ENCODE assay signal across 15 cellular contexts in the genomic region with DNA sequence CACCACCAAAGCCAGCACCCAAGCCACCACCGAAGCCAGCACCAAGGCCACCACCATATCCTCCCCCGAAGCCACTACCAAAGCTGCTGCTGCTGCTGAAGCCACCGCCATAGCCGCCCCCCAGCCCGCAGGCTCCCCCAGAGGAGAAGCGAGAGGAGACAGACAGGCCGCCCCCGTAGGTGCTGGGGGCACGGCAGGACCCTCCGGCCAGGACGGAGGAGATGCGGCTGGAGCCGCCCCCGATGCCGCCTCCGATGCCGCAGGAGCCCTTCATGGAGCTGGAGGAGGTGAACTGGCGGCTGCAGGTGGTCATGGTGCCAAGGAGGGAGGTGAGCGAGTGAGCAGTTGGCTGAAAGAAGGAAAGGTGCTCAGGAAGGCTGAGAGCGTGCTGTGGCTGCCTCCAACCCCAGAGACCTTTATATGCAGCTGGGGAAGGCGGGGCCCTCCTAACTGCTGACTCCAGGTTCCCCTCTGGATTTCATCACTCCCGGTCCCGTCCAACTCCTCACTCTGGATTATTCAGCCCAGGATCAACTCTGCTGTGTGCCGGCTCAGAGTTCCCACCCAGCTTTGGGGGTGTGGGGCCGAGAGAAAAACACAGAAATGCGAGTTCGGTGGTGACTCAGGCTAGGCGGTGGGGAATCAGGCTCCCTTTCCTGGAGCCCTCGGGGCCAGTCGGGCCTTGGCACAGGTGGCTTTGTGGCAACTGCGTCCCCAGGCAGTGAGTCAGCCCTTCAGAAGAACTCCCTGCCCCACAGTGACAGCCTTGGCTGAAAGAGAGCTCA. TPM values are rescaled to one million over a fixed set of nuclear protein-coding genes. Genes with fewer than 3 reads are reported as not detected.
DNase-seq lines count a peak whose midpoint lies in the region; ATAC-seq, FAIRE-seq and TF ChIP-seq lines count a peak whose summit lies in the region.
"Not testable (repeated sequence)": the region's sequence is repeated elsewhere in the genome, so short reads cannot be mapped to it uniquely, and the experiment has no call there.
"Had no signal": no experiment of that assay in that cellular context is flagged by ENCODE, and none has a peak within 500 bp of the region (broad histone marks: within the 10 kb centered on the region; RNA-seq: fewer than 3 reads in every experiment).

KRT16 (minus strand) TSS at position 392 of the 785 bp plus-strand sequence; CDS start at position 313, 79 bp downstream.

- H3K9ac ChIP-seq in GM23248; neuronal stem cell (ENCODE audit: low read depth, low read length, poor library complexity): not testable (repeated sequence)

- not testable (repeated sequence) for H3K9me2 ChIP-seq in GM23248 (ENCODE audit: insufficient read depth)

- H3K4me3 ChIP-seq in GM23248; neuronal stem cell (ENCODE audit: low read length in 2 of 2): not testable (repeated sequence)
- H3K4me3 ChIP-seq in bronchial epithelial cell (ENCODE audit: low read depth, low read length): peak within 1 kb of the TSS; percentile 23
- peak within 1 kb of the TSS; percentile 30 for H3K4me3 ChIP-seq in suprapubic skin

- H2AFZ ChIP-seq in GM23248; neuronal stem cell (ENCODE audit: low read length): not testable (repeated sequence)

- H3K9me3 ChIP-seq in GM23248 (ENCODE audit: low read depth); neuronal stem cell (replicated peaks in 1 of 2; ENCODE audit: control insufficient read depth in 2 of 2, insufficient read depth in 1 of 2, low read depth in 1 of 2, low read length in 2 of 2); suprapubic skin: not testable (repeated sequence)

- TF ChIP-seq CTCF in bronchial epithelial cell (IDR thresholded peaks at IDR 0.05; ENCODE audit: insufficient read depth, low read length, severe bottlenecking); foreskin keratinocyte (conservative IDR thresholded peaks at IDR 0.05); suprapubic skin (IDR thresholded peaks at IDR 0.05): not testable (repeated sequence)

- H2BK5ac ChIP-seq in neuronal stem cell (ENCODE audit: low read length): peak within 1 kb of the TSS; percentile 24

- peak within 1 kb of the TSS; percentile 70 for H2AK5ac ChIP-seq in neuronal stem cell (ENCODE audit: low read depth, low read length)

- H3K79me1 ChIP-seq in neuronal stem cell (ENCODE audit: low read depth, low read length): not testable (repeated sequence)

- H3K4ac ChIP-seq in neuronal stem cell (ENCODE audit: low read length): not testable (repeated sequence)

- H2BK120ac ChIP-seq in neuronal stem cell (ENCODE audit: low read depth, low read length): peak within 1 kb of the TSS; percentile 61

- H3F3A ChIP-seq in GM23248 (ENCODE audit: insufficient read depth): not testable (repeated sequence)

- H3K27ac ChIP-seq in GM23248; neuronal stem cell (replicated peaks; ENCODE audit: low read length): not testable (repeated sequence)
- H3K27ac ChIP-seq in foreskin keratinocyte (peak within 1 kb of the TSS; percentile 38), suprapubic skin (peak within 1 kb of the TSS; percentile 33)

- H4K91ac ChIP-seq in neuronal stem cell (ENCODE audit: low read depth, low read length, poor library complexity): not testable (repeated sequence)

- H3K79me2 ChIP-seq in GM23248 (ENCODE audit: insufficient read depth): not testable (repeated sequence)

- H3K27me3 ChIP-seq in GM23248 (replicated peaks; ENCODE audit: insufficient read depth): peaks cover 11% of the 10 kb centered on the region
- not testable (repeated sequence) for H3K27me3 ChIP-seq in bronchial epithelial cell (ENCODE audit: control insufficient read depth, insufficient read depth, low read length); foreskin keratinocyte; neuronal stem cell (ENCODE audit: control insufficient read depth in 3 of 3, insufficient read depth in 3 of 3, low read depth in 1 of 3, low read length in 3 of 3); suprapubic skin

- not testable (repeated sequence) for H2BK15ac ChIP-seq in neuronal stem cell (ENCODE audit: low read length)

- ATAC-seq in foreskin keratinocyte: peak; percentile 73

- not testable (repeated sequence) for TF ChIP-seq EP300 in suprapubic skin (IDR thresholded peaks at IDR 0.05)

- not testable (repeated sequence) for H3K14ac ChIP-seq in neuronal stem cell (ENCODE audit: low read length)

- FAIRE-seq in bronchial epithelial cell (lab: Jason Lieb, UNC): peak; percentile 28

- not testable (repeated sequence) for H3K4me1 ChIP-seq in GM23248 (ENCODE audit: insufficient read depth); foreskin keratinocyte; neuronal stem cell (ENCODE audit: control insufficient read depth in 2 of 2, insufficient read depth in 1 of 2, low read depth in 1 of 2, low read length in 2 of 2)
- peaks cover 11% of the 10 kb centered on the region for H3K4me1 ChIP-seq in suprapubic skin

- in situ Hi-C loops in GM23248 (cut with MboI): not testable (repeated sequence)

- H3K36me3 ChIP-seq in GM23248 (ENCODE audit: low read depth); bronchial epithelial cell (ENCODE audit: control insufficient read depth, insufficient read depth, low read length); neuronal stem cell (replicated peaks in 1 of 2; ENCODE audit: control insufficient read depth in 2 of 2, insufficient read depth in 2 of 2, low read length in 2 of 2); suprapubic skin: not testable (repeated sequence)

- peak within 1 kb of the TSS; percentile 57 for H3K18ac ChIP-seq in neuronal stem cell (ENCODE audit: low read length)

- H3K4me2 ChIP-seq in GM23248 (ENCODE audit: unreplicated experiment); neuronal stem cell (ENCODE audit: insufficient read depth, low read length, poor library complexity, severe bottlenecking): not testable (repeated sequence)

- DNase-seq in A172 (ENCODE audit: low spot score) (peak; percentile 79), GM23248 (peak; percentile 82), M059J (ENCODE audit: low read depth) (peak; percentile 92), T1000 (lab: John Stamatoyannopoulos, UW) (peak; percentile 85), bronchial epithelial cell (ENCODE audit: low read depth) (peak; percentile 84), foreskin keratinocyte (peak; percentile 74 to 90), suprapubic skin (ENCODE audit: low spot score in 2 of 2) (peak in 1 of 2 donors; percentile 65)
- DNase-seq in neuronal stem cell (ENCODE audit: low spot score): not testable (repeated sequence)

- H2BK12ac ChIP-seq in neuronal stem cell (ENCODE audit: low read length): not testable (repeated sequence)

- TF ChIP-seq POLR2A in suprapubic skin (IDR thresholded peaks at IDR 0.05): not testable (repeated sequence)

- WGBS in GM23248 (ENCODE audit: low coverage in 1 of 2, low lambda C conversion rate in 2 of 2, missing lambda C conversion rate in 2 of 2), 2 experiments: 51 to 54% methylated on average over 28 to 31 of the region's 31 CpGs
- no CpG with 5 or more reads among the region's 31 CpGs for WGBS in neuronal stem cell (ENCODE audit: extremely low coverage in 2 of 2, insufficient read length in 2 of 2, insufficient replicate concordance in 1 of 2), 2 donors
- WGBS in suprapubic skin: 41% methylated on average over 21 of the region's 31 CpGs

- H4K8ac ChIP-seq in neuronal stem cell (ENCODE audit: low read depth, low read length): not testable (repeated sequence)

- not testable (repeated sequence) for H3K23ac ChIP-seq in neuronal stem cell (ENCODE audit: low read depth, low read length, poor library complexity)

- not testable (repeated sequence) for H4K20me1 ChIP-seq in GM23248 (ENCODE audit: insufficient read depth)

RNA-seq across cellular contexts. Expression of gene KRT16, which starts in this region (rescaled TPM):
- 0.50 and 2.2 TPM in 2 replicates for total RNA-seq in A172 (2014; rRNA removed; shearing (Covaris generic))
- 0.38 and 2.5 TPM in 2 replicates for total RNA-seq in GM23248 (2014; rRNA removed; shearing (Covaris generic))
- 0.90 and 1.2 TPM in 2 replicates for polyA plus RNA-seq in GM23248 (2016; fragmentation: Nextera tagmentation; extraction: Ambion mirVana)
- 0.15 and 0.34 TPM in 2 replicates for total RNA-seq in M059J (2014; rRNA removed; shearing (Covaris generic))
- 1,390 and 10,131 TPM in 2 replicates for total RNA-seq in bronchial epithelial cell
- 115 and 208 TPM in 2 replicates for total RNA-seq in foreskin keratinocyte
- polyA plus RNA-seq in foreskin keratinocyte: 132 and 240 TPM in 2 replicates
- polyA plus RNA-seq in neuronal stem cell (2013, experiment 1 of 2): not detected
- 0.03 TPM for polyA plus RNA-seq in neuronal stem cell (2013, experiment 2 of 2)
- total RNA-seq in suprapubic skin: 100 to 1,000 TPM in 3 of 4 donors, 10 to 100 TPM in 1; 65.7 to 772 (median 341) TPM
- total RNA-seq: activated CD8-positive, alpha-beta T cell treated with anti-CD3 and anti-CD28 coated beads, Interleukin-2, amount 10 ng/mL, durations not matched to agents 7 days and 5 days; cerebellum; lung microvascular endothelial cell; NCI-H460; occipital lobe; testis had no signal
- polyA plus RNA-seq: immature natural killer cell had no signal

Comparison
In these comparisons a context has a peak if more than half of its experiments do, and no peak if none do; other contexts are left out.
1. RNA of gene KRT16 (total RNA-seq): 1,390 to 10,131 TPM in bronchial epithelial cell, 65.7 to 772 TPM in suprapubic skin and 115 to 208 TPM in foreskin keratinocyte; 0.38 to 2.5 TPM in GM23248, 0.50 to 2.2 TPM in A172 and 0.15 to 0.34 TPM in M059J; every median in the first group is over 10 times any median in the second.
2. RNA of gene KRT16 (polyA plus RNA-seq): 132 to 240 TPM in foreskin keratinocyte; 0.90 to 1.2 TPM in GM23248; every median in the first group is over 10 times any median in the second.
3. Peak in DNase-seq in M059J; RNA of the gene not detected or under 1 TPM.